Comparison of ENCODE assay signal across 9 cellular contexts in genomic region chr6:138545621-138545980, GRCh38. TPM values are rescaled to one million over a fixed set of nuclear protein-coding genes. Genes with fewer than 3 reads are reported as not detected.
DNase-seq lines count a peak whose midpoint lies in the region; ATAC-seq, FAIRE-seq and TF ChIP-seq lines count a peak whose summit lies in the region.
"Had no signal": no experiment of that assay in that cellular context is flagged by ENCODE, and none has a peak within 500 bp of the region (broad histone marks: within the 10 kb centered on the region; RNA-seq: fewer than 3 reads in every experiment).

No MANE protein-coding gene starts in this region.

- no peak overlapping the region for H3K27ac Mint-ChIP-seq in stimulated activated memory B cell treated with anti-CD40 and anti-IgM and Interleukin-4, amounts not matched to agents 10 μg/mL and 1 μg/mL and 100 μg/mL, for 72 hours

- peak overlapping the region; percentile 42 for H3K4me2 ChIP-seq in HepG2 (ENCODE audit: low read depth, low read length)

- peaks cover 93% of the 10 kb centered on the region for H3K79me2 ChIP-seq in HepG2 (ENCODE audit: insufficient read depth, low read length)

- H3K9me3 ChIP-seq in HUES64 (ENCODE audit: insufficient read depth, low read depth, low read length): no peaks in the 10 kb centered on the region
- H3K9me3 ChIP-seq in duodenal mucosa (ENCODE audit: control insufficient read depth in 1 of 2, low read length in 2 of 2): no peaks in the 10 kb centered on the region
- H3K9me3 ChIP-seq in HepG2 (ENCODE audit: low read length): no peaks in the 10 kb centered on the region
- H3K9me3 ChIP-seq in stomach: no peaks in the 10 kb centered on the region

- no peaks in the 10 kb centered on the region for H3K4me1 Mint-ChIP-seq in stimulated activated memory B cell treated with anti-CD40 and anti-IgM and Interleukin-4, amounts not matched to agents 10 μg/mL and 1 μg/mL and 100 μg/mL, for 72 hours

- DNase-seq in HepG2 (ENCODE audit: low spot score) (no peak), stomach (peak; percentile 69), NCI-H2171 treated with DMSO at 0.1 percent for 48 hours (lab: John Stamatoyannopoulos, UW) (no peak), SHP77 treated with DMSO at 0.1 percent for 48 hours (lab: John Stamatoyannopoulos, UW) (no peak), GM19240 (ENCODE audit: insufficient read length, low spot score) (no peak)
- DNase-seq: activated CD4-positive, alpha-beta T cell treated with anti-CD3 and anti-CD28 coated beads for 48 hours had no signal

- H3K4me3 Mint-ChIP-seq in stimulated activated memory B cell treated with anti-CD40 and anti-IgM and Interleukin-4, amounts not matched to agents 10 μg/mL and 1 μg/mL and 100 μg/mL, for 72 hours: no peak overlapping the region

- FAIRE-seq in HepG2 (lab: Jason Lieb, UNC): no peak

- H3K36me3 ChIP-seq in HUES64 (ENCODE audit: insufficient read depth, low read length): no peaks in the 10 kb centered on the region
- no peaks in the 10 kb centered on the region for H3K36me3 ChIP-seq in duodenal mucosa (ENCODE audit: control insufficient read depth in 1 of 2, insufficient read depth in 2 of 2, low read length in 2 of 2)
- H3K36me3 ChIP-seq in HepG2 (replicated peaks in 1 of 2; ENCODE audit: control insufficient read depth in 1 of 2, insufficient read depth in 2 of 2, low read length in 2 of 2): no peaks in the 10 kb centered on the region
- no peaks in the 10 kb centered on the region for H3K36me3 ChIP-seq in stomach

- H4K20me1 ChIP-seq in HepG2 (ENCODE audit: insufficient read depth, low read length): no peaks in the 10 kb centered on the region

- H3K27ac ChIP-seq in HUES64 (ENCODE audit: low read depth, low read length): peak overlapping the region; percentile 83; the same call in 1 of the 2 replicates
- no peak overlapping the region for H3K27ac ChIP-seq in duodenal mucosa (ENCODE audit: low read depth, low read length)
- peak overlapping the region; percentile 90 for H3K27ac ChIP-seq in HepG2 (ENCODE audit: extremely low read length, insufficient read depth, low read length)
- peak overlapping the region; percentile 34 to 73 (median 70) for H3K27ac ChIP-seq in stomach

- H3K4me1 ChIP-seq in HUES64 (ENCODE audit: insufficient read depth, low read length) (peaks cover 39% of the 10 kb centered on the region), duodenal mucosa (ENCODE audit: control insufficient read depth in 1 of 2, insufficient read depth in 2 of 2, low read length in 2 of 2) (peaks cover 25 to 34% of the 10 kb centered on the region in 2 donors), HepG2 (ENCODE audit: insufficient read depth, low read length) (peaks cover 100% of the 10 kb centered on the region), stomach (peaks cover 12 to 53% (median 34%) of the 10 kb centered on the region in 4 donors)

- H3K9ac ChIP-seq in HUES64 (ENCODE audit: low read depth, low read length): no peak overlapping the region
- H3K9ac ChIP-seq in duodenal mucosa (ENCODE audit: low read depth in 1 of 2, low read length in 2 of 2): no peak overlapping the region
- H3K9ac ChIP-seq in HepG2 (ENCODE audit: insufficient read depth, low read depth, low read length): peak overlapping the region; percentile 66

- TF ChIP-seq POLR2A in HepG2 (IDR thresholded peaks at IDR 0.05; ENCODE audit: insufficient read depth in 1 of 2, low read depth in 2 of 2, low read length in 2 of 2) (no peak), stomach (IDR thresholded peaks at IDR 0.05) (no peak)

- H3K27me3 ChIP-seq in HUES64 (ENCODE audit: insufficient read depth, low read length): no peaks in the 10 kb centered on the region
- H3K27me3 ChIP-seq in duodenal mucosa (ENCODE audit: control insufficient read depth in 1 of 2, insufficient read depth in 2 of 2, low read length in 2 of 2): no peaks in the 10 kb centered on the region
- no peaks in the 10 kb centered on the region for H3K27me3 ChIP-seq in HepG2 (ENCODE audit: control insufficient read depth in 1 of 2, insufficient read depth in 2 of 2, low read length in 2 of 2)
- H3K27me3 ChIP-seq in stomach: no peaks in the 10 kb centered on the region

- peaks cover 26% of the 10 kb centered on the region for H3K27me3 Mint-ChIP-seq in stimulated activated memory B cell treated with anti-CD40 and anti-IgM and Interleukin-4, amounts not matched to agents 10 μg/mL and 1 μg/mL and 100 μg/mL, for 72 hours

- no peaks in the 10 kb centered on the region for H3K36me3 Mint-ChIP-seq in stimulated activated memory B cell treated with anti-CD40 and anti-IgM and Interleukin-4, amounts not matched to agents 10 μg/mL and 1 μg/mL and 100 μg/mL, for 72 hours

- no peaks in the 10 kb centered on the region for H3K9me3 Mint-ChIP-seq in stimulated activated memory B cell treated with anti-CD40 and anti-IgM and Interleukin-4, amounts not matched to agents 10 μg/mL and 1 μg/mL and 100 μg/mL, for 72 hours

- BruUV-seq in HepG2 (replicated peaks; lab: Mats Ljungman, UMichigan): no TSS peak

- H3K4me3 ChIP-seq in HUES64 (ENCODE audit: low read length) (peak overlapping the region; percentile 8; the same call in 1 of the 2 replicates), duodenal mucosa (ENCODE audit: low read depth in 1 of 2, low read length in 2 of 2) (peak overlapping the region; percentile 40 to 58), HepG2 (replicated peaks in 1 of 3; ENCODE audit: insufficient read depth in 1 of 3, low read depth in 2 of 3, low read length in 3 of 3) (peak overlapping the region; percentile 3 to 45 (median 37); a peak in 3 of 6 replicates), stomach (peak overlapping the region; percentile 28 to 37 (median 32))

- intact Hi-C loops in HepG2 (cut with micrococcal nuclease; ENCODE audit: unreplicated experiment): loop anchor here (1.0 kb wide), 1 partner anchor 27 kb away; no protein-coding TSS in a partner anchor
- intact Hi-C loops in stomach (cut with DNase I; ENCODE audit: low total_unique reads): no loop called here

- WGBS in HUES64: 13% methylated on average over 6 of the region's 6 CpGs
- 66% methylated on average over 6 of the region's 6 CpGs for WGBS in HepG2 (ENCODE audit: low lambda C conversion rate)
- WGBS in stomach, 5 donors: 5 to 22% (median 17%) methylated on average over 6 of the region's 6 CpGs

- ATAC-seq in HepG2: peak; percentile 38
- ATAC-seq in stimulated activated memory B cell treated with anti-CD40 and anti-IgM and Interleukin-4, amounts not matched to agents 10 μg/mL and 1 μg/mL and 100 μg/mL, for 72 hours: no peak

- no peak for TF ChIP-seq EP300 in HepG2 (IDR thresholded peaks at IDR 0.05; ENCODE audit: low read depth in 2 of 2, low read length in 2 of 2)
- peak; percentile 57; the same call in 1 of the 2 replicates for TF ChIP-seq EP300 in HepG2 (CRISPR knock-in tag; IDR thresholded peaks at IDR 0.05; ENCODE audit: borderline replicate concordance)
- no peak for TF ChIP-seq EP300 in stomach (IDR thresholded peaks at IDR 0.05)

- TF ChIP-seq RAD21 in HepG2 (CRISPR knock-in tag; IDR thresholded peaks at IDR 0.05): no peak

- CTCF ChIA-PET in HepG2 (lab: Yijun Ruan, JAX; ENCODE audit: low intra/inter-chr PET ratio, low total read pairs): no interaction called here

- no peak overlapping the region for H2AFZ ChIP-seq in HepG2 (ENCODE audit: low read length)

- POLR2A ChIA-PET in HepG2 (lab: Yijun Ruan, JAX): interaction anchor here (6.6 to 8.3 kb wide), 2 partner anchors 15 to 26 kb away, joined by 31 to 121 read pairs; no protein-coding TSS in a partner anchor

- TF ChIP-seq CTCF in HepG2 (CRISPR knock-in tag; IDR thresholded peaks at IDR 0.05): no peak
- TF ChIP-seq CTCF in stomach (IDR thresholded peaks at IDR 0.05): no peak

- in situ Hi-C loops in HepG2 (cut with HindIII; ENCODE audit: extremely low pct_ligation_motif_present, low pct_unique_long_range_greater_than_20kb): no loop called here

TF ChIP-seq in HepG2, 621 proteins besides CTCF, POLR2A, EP300 and RAD21 (continues in another document):
- TF ChIP-seq STAT5B (CRISPR knock-in tag; IDR thresholded peaks at IDR 0.05): no peak
- peak; percentile 40; the same call in 1 of the 2 replicates for TF ChIP-seq TARDBP (CRISPR knock-in tag; IDR thresholded peaks at IDR 0.05)
- no peak for TF ChIP-seq SMC3 (IDR thresholded peaks at IDR 0.05; ENCODE audit: low read length)
- no peak for TF ChIP-seq KDM3A (CRISPR knock-in tag; IDR thresholded peaks at IDR 0.05; ENCODE audit: low read depth)
- no peak for TF ChIP-seq ZFYVE20 (CRISPR knock-in tag; IDR thresholded peaks at IDR 0.05; ENCODE audit: borderline replicate concordance, low read depth)
- no peak for TF ChIP-seq MLLT10 (CRISPR knock-in tag; IDR thresholded peaks at IDR 0.05)
- TF ChIP-seq BRD4 (CRISPR knock-in tag; IDR thresholded peaks at IDR 0.05): peak; percentile 53; the same call in 1 of the 2 replicates
- TF ChIP-seq NFE2 (CRISPR knock-in tag; IDR thresholded peaks at IDR 0.05): no peak

RNA-seq across cellular contexts. Expression of gene NHSL1, which starts 46.3 kb away (rescaled TPM):
- polyA plus RNA-seq in HUES64 (2013, experiment 1 of 2): 14.0 TPM
- 18.4 TPM for polyA plus RNA-seq in HUES64 (2013, experiment 2 of 2)
- total RNA-seq in HepG2 (2016; rRNA removed; fragmentation: Illumina TruSeq; extraction: Trizol) (53.6 and 59.5 TPM in 2 replicates), stomach (10 to 100 TPM; 23.2 to 44.6 (median 36.1) TPM)
- total RNA-seq in HepG2 (2016; cell fraction: cytosol; rRNA removed; fragmentation: Illumina TruSeq; extraction: Trizol; ENCODE audit: low read depth): 19.0 and 21.3 TPM in 2 replicates
- total RNA-seq in HepG2 (2016; cell fraction: insoluble cytoplasmic fraction; rRNA removed; fragmentation: Illumina TruSeq; extraction: Trizol): 55.9 and 56.5 TPM in 2 replicates
- 22.2 and 23.0 TPM in 2 replicates for total RNA-seq in HepG2 (2016; cell fraction: membrane; rRNA removed; fragmentation: Illumina TruSeq; extraction: Trizol)
- 124 and 133 TPM in 2 replicates for total RNA-seq in HepG2 (2016; cell fraction: nucleus; rRNA removed; fragmentation: Illumina TruSeq; extraction: Trizol)
- polyA plus RNA-seq in HepG2 (2011; rRNA removed) (22.6 and 24.9 TPM in 2 replicates), stomach (1 to 10 TPM; 1.8 to 3.0 (median 2.3) TPM)
- 11.6 and 12.3 TPM in 2 replicates for polyA plus RNA-seq in HepG2 (2011; cell fraction: cytosol; rRNA removed)
- polyA plus RNA-seq in HepG2 (2011; cell fraction: nucleus; rRNA removed): 42.8 and 45.1 TPM in 2 replicates
- 23.2 and 25.7 TPM in 2 replicates for polyA plus RNA-seq in HepG2 (2012)
- 3.5 and 3.8 TPM in 2 replicates for polyA plus RNA-seq in HepG2 (2016; cell fraction: cytosol; fragmentation: Illumina TruSeq; extraction: Trizol; ENCODE audit: low read depth)
- 20.6 and 26.3 TPM in 2 replicates for polyA plus RNA-seq in HepG2 (2016; cell fraction: insoluble cytoplasmic fraction; fragmentation: Illumina TruSeq; extraction: Trizol; ENCODE audit: low read depth)
- 6.4 and 7.5 TPM in 2 replicates for polyA plus RNA-seq in HepG2 (2016; cell fraction: membrane; fragmentation: Illumina TruSeq; extraction: Trizol; ENCODE audit: low read depth)
- 67.3 and 71.2 TPM in 2 replicates for polyA plus RNA-seq in HepG2 (2016; cell fraction: nucleus; fragmentation: Illumina TruSeq; extraction: Trizol; ENCODE audit: insufficient read depth, low read depth)
- polyA minus RNA-seq in HepG2 (2011; rRNA and poly(A)+ RNA removed; ENCODE audit: low replicate concordance): 4.6 and 265 TPM in 2 replicates
- polyA minus RNA-seq in HepG2 (2011; cell fraction: cytosol; rRNA and poly(A)+ RNA removed): 58.2 and 64.4 TPM in 2 replicates
- 179 and 208 TPM in 2 replicates for polyA minus RNA-seq in HepG2 (2011; cell fraction: nucleus; rRNA and poly(A)+ RNA removed)
